Comparison of ENCODE assay signal across 19 cellular contexts in the genomic region with DNA sequence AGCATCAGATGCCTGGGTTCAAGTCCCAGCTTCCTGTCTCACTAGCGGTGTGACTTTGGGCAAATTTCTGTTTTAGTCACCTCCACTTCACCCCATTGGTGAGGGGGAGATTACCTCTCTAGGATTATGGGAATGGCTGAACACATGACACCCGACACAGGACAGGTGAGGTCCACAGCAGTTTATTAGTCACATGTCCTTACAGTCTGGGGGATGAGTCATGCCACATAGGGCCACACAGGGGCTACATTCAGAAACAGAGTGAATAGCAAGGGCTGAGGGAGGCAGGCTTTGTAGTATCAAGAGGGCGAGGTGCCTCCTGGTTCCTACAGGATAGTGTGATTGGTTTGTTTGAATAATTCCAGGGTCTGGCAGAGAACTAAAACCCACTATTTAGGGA. TPM values are rescaled to one million over a fixed set of nuclear protein-coding genes. Genes with fewer than 3 reads are reported as not detected.
A peak's percentile ranks its signal among the peaks of the same experiment; 100 is the strongest.
DNase-seq lines count a peak whose midpoint lies in the region; ATAC-seq and TF ChIP-seq lines count a peak whose summit lies in the region.
"Had no signal": no experiment of that assay in that cellular context is flagged by ENCODE, and none has a peak within 500 bp of the region (broad histone marks: within the 10 kb centered on the region; RNA-seq: fewer than 3 reads in every experiment).

No MANE protein-coding gene starts in this region.

- no peaks in the 10 kb centered on the region for H3K9me2 ChIP-seq in GM23248 (ENCODE audit: insufficient read depth)
- H3K9me2 ChIP-seq: SK-N-SH had no signal

- H3K36me3 ChIP-seq in osteoblast (ENCODE audit: insufficient read depth, low read length) (no peaks in the 10 kb centered on the region), GM23248 (ENCODE audit: low read depth) (no peaks in the 10 kb centered on the region)

- H3K27me3 Mint-ChIP-seq in activated CD8-positive, alpha-beta memory T cell treated with anti-CD3 and anti-CD28 coated beads, Interleukin-2, amount 10 ng/mL, durations not matched to agents 7 days and 5 days: peaks cover 77% of the 10 kb centered on the region

- H3K4me1 ChIP-seq in osteoblast (ENCODE audit: insufficient read depth, low read length) (no peaks in the 10 kb centered on the region), GM23248 (ENCODE audit: insufficient read depth) (no peaks in the 10 kb centered on the region)

- H3K4me2 ChIP-seq in osteoblast (ENCODE audit: insufficient read depth, low read length) (no peak overlapping the region), GM23248 (ENCODE audit: unreplicated experiment) (no peak overlapping the region)
- H3K4me2 ChIP-seq: SK-N-SH had no signal

- H3K27ac Mint-ChIP-seq in activated CD8-positive, alpha-beta memory T cell treated with anti-CD3 and anti-CD28 coated beads, Interleukin-2, amount 10 ng/mL, durations not matched to agents 7 days and 5 days: no peak overlapping the region

- CTCF ChIA-PET in activated CD8-positive, alpha-beta memory T cell treated with anti-CD3 and anti-CD28 coated beads, Interleukin-2, amount 10 ng/mL, durations not matched to agents 7 days and 5 days (lab: Charles Lee): no interaction called here

- H3K4me3 Mint-ChIP-seq in activated CD8-positive, alpha-beta memory T cell treated with anti-CD3 and anti-CD28 coated beads, Interleukin-2, amount 10 ng/mL, durations not matched to agents 7 days and 5 days: no peak overlapping the region

- H3K79me2 ChIP-seq in osteoblast (ENCODE audit: insufficient read depth, low read length) (no peaks in the 10 kb centered on the region), GM23248 (ENCODE audit: insufficient read depth) (no peaks in the 10 kb centered on the region)

- no peak overlapping the region for H3K9ac ChIP-seq in GM23248
- H3K9ac ChIP-seq: SK-N-SH had no signal

- DNase-seq in activated CD8-positive, alpha-beta memory T cell treated with anti-CD3 and anti-CD28 coated beads, Interleukin-2, amount 10 ng/mL, durations not matched to agents 7 days and 5 days: peak; percentile 11
- no peak for DNase-seq in activated CD8-positive, alpha-beta memory T cell treated with anti-CD3 and anti-CD28 coated beads, Interleukin-2, amount 50 U/mL, for 48 hours
- DNase-seq in LHCN-M2 (ENCODE audit: low read depth) (peak; percentile 52), epithelial cell of esophagus (ENCODE audit: low read depth) (peak; percentile 14), osteoblast (ENCODE audit: insufficient read length, low spot score, missing footprints) (peak; percentile 8), GM23248 (no peak)
- no peak for DNase-seq in activated T-cell treated with anti-CD3 and anti-CD28 coated beads, Interleukin-2, amount 50 U/mL, for 1 hour
- DNase-seq: COR-L47, DMS79, GDM1, GOT3, NCI-H1048, NCI-H2107, NCI-H226, Right ventricle myocardium superior, SK-N-SH had no signal

- no peaks in the 10 kb centered on the region for H3K4me1 Mint-ChIP-seq in activated CD8-positive, alpha-beta memory T cell treated with anti-CD3 and anti-CD28 coated beads, Interleukin-2, amount 10 ng/mL, durations not matched to agents 7 days and 5 days

- in situ Hi-C loops in GM23248 (cut with MboI): no loop called here

- ATAC-seq in activated CD8-positive, alpha-beta memory T cell treated with anti-CD3 and anti-CD28 coated beads, Interleukin-2, amount 10 ng/mL, durations not matched to agents 7 days and 5 days: no peak
- no peak for ATAC-seq in HG03432 (IDR thresholded peaks at IDR 0.05; ENCODE audit: unreplicated experiment)
- ATAC-seq: Panc1 had no signal

- H3K4me3 ChIP-seq in epithelial cell of esophagus (ENCODE audit: low read length): no peak overlapping the region
- H3K4me3 ChIP-seq in osteoblast (ENCODE audit: insufficient read depth, low read length): no peak overlapping the region
- H3K4me3 ChIP-seq in GM23248: no peak overlapping the region

- TF ChIP-seq CTCF in epithelial cell of esophagus (IDR thresholded peaks at IDR 0.05; ENCODE audit: insufficient read depth, low read depth, low read length, missing control alignments) (no peak), osteoblast (IDR thresholded peaks at IDR 0.05; ENCODE audit: extremely low read depth, low read depth, low read length) (no peak)

- no peaks in the 10 kb centered on the region for H3K9me3 Mint-ChIP-seq in activated CD8-positive, alpha-beta memory T cell treated with anti-CD3 and anti-CD28 coated beads, Interleukin-2, amount 10 ng/mL, durations not matched to agents 7 days and 5 days (ENCODE audit: low read depth)

- H3K27me3 ChIP-seq in osteoblast (ENCODE audit: insufficient read depth, low read length) (peaks cover 7% of the 10 kb centered on the region), GM23248 (replicated peaks; ENCODE audit: insufficient read depth) (no peaks in the 10 kb centered on the region)

- H3K36me3 Mint-ChIP-seq in activated CD8-positive, alpha-beta memory T cell treated with anti-CD3 and anti-CD28 coated beads, Interleukin-2, amount 10 ng/mL, durations not matched to agents 7 days and 5 days: no peaks in the 10 kb centered on the region

- no peaks in the 10 kb centered on the region for H4K20me1 ChIP-seq in osteoblast (ENCODE audit: insufficient read depth, low read length)
- H4K20me1 ChIP-seq in GM23248 (ENCODE audit: insufficient read depth): no peaks in the 10 kb centered on the region

- H3K27ac ChIP-seq in osteoblast (ENCODE audit: low read depth, low read length) (no peak overlapping the region), GM23248 (no peak overlapping the region)
- H3K27ac ChIP-seq: C4-2B had no signal

- H3F3A ChIP-seq in GM23248 (ENCODE audit: insufficient read depth): no peaks in the 10 kb centered on the region

- H3K9me3 ChIP-seq in osteoblast (ENCODE audit: low read depth, low read length): no peaks in the 10 kb centered on the region
- no peaks in the 10 kb centered on the region for H3K9me3 ChIP-seq in GM23248 (ENCODE audit: low read depth)
- H3K9me3 ChIP-seq: SK-N-SH had no signal

- 93 to 97% methylated on average over 3 of the region's 3 CpGs for WGBS in GM23248 (ENCODE audit: low coverage in 1 of 2, low lambda C conversion rate in 2 of 2, missing lambda C conversion rate in 2 of 2), 2 experiments

- H2AFZ ChIP-seq in osteoblast (ENCODE audit: low read length): no peak overlapping the region
- H2AFZ ChIP-seq in GM23248: no peak overlapping the region

RNA-seq across cellular contexts. Expression of a gene that starts 15.2 kb away (rescaled TPM):
- total RNA-seq in activated CD8-positive, alpha-beta memory T cell treated with anti-CD3 and anti-CD28 coated beads, Interleukin-2, amount 10 ng/mL, durations not matched to agents 7 days and 5 days: under 1 TPM in 1 of 2 experiments, not detected in 1; 0.02 TPM
- total RNA-seq in LHCN-M2 (2014; rRNA removed) (14.6 and 22.0 TPM in 2 replicates), osteoblast (567 and 697 TPM in 2 replicates)
- polyA plus RNA-seq in LHCN-M2 (2012): 115 TPM
- total RNA-seq in GM23248 (2014; rRNA removed; shearing (Covaris generic)): 352 and 408 TPM in 2 replicates
- polyA plus RNA-seq in GM23248 (2016; fragmentation: Nextera tagmentation; extraction: Ambion mirVana): 312 TPM in 2 replicates

Comparison
In these comparisons a context has a peak if more than half of its experiments do, and no peak if none do; other contexts are left out.
1. DNase-seq: peak in activated CD8-positive, alpha-beta memory T cell treated with anti-CD3 and anti-CD28 coated beads, Interleukin-2, amount 10 ng/mL, durations not matched to agents 7 days and 5 days (single experiment), LHCN-M2 (single experiment), epithelial cell of esophagus (single experiment) and osteoblast (single experiment); none in activated CD8-positive, alpha-beta memory T cell treated with anti-CD3 and anti-CD28 coated beads, Interleukin-2, amount 50 U/mL, for 48 hours (single experiment), activated T-cell treated with anti-CD3 and anti-CD28 coated beads, Interleukin-2, amount 50 U/mL, for 1 hour (single experiment) and GM23248 (single experiment).
2. RNA of a gene that starts 15.2 kb away (total RNA-seq): 567 to 697 TPM in osteoblast, 352 to 408 TPM in GM23248 and 14.6 to 22.0 TPM in LHCN-M2; 0.02 TPM in activated CD8-positive, alpha-beta memory T cell treated with anti-CD3 and anti-CD28 coated beads, Interleukin-2, amount 10 ng/mL, durations not matched to agents 7 days and 5 days; every median in the first group is over 10 times any median in the second.